10 cellular contexts compared by ENCODE assay signal in the genomic region with DNA sequence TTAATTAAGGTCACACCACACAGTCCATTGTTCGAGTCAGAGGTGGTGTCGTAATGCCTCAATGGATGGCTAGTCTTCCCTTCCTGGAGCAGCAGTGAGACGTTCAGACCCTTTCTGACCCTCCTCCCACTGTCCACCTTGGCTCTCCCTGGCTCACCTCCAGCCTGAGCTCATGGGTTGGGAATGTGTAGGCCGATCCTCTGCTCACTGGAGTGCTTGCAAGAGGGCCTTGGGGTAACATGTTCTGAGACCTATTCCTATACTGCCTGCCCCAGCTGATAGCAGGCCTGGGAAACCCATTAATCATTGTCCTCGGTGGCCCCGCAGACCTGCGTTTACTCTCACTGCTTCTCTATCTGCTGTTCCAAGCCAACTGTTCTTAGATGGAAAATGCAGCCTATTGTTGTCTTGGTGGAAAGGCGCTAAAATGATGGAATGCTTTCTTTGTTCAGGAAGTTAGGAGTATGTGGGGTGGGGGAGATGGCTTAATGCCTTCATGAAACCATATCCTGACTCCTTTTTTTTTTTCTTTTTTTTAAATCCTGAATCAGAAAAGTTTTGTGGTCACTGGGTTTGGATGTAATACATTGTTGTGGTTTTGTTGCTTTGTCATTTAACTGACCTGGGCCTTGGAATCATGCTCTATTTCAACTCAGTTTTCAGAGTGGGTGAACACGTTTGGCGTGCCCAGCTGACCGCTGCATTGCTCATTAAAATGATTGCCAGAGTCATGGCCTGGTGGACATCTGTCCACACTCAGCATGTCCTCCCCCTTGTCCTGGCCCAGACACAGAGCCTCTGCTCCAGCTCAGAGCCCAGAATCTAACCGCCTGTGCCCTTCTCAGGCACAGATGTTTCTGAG.
A peak's percentile ranks its signal among the peaks of the same experiment; 100 is the strongest.
DNase-seq lines count a peak whose midpoint lies in the region; ATAC-seq and TF ChIP-seq lines count a peak whose summit lies in the region.
"Had no signal": no experiment of that assay in that cellular context is flagged by ENCODE, and none has a peak within 500 bp of the region (broad histone marks: within the 10 kb centered on the region; RNA-seq: fewer than 3 reads in every experiment).

No MANE protein-coding gene starts in this region.

- H3K36me3 ChIP-seq in ACC112 (ENCODE audit: insufficient read depth, low read length), result no peaks in the 10 kb centered on the region
- no peaks in the 10 kb centered on the region for H3K36me3 ChIP-seq in body of pancreas (replicated peaks in 1 of 2; ENCODE audit: insufficient read depth in 1 of 2, low read depth in 2 of 2)
- no peaks in the 10 kb centered on the region for H3K36me3 ChIP-seq in left lung

- intact Hi-C loops in body of pancreas (cut with DNase I), result no loop called here
- intact Hi-C loops in left lung (cut with DNase I), result no loop called here

- TF ChIP-seq POLR2A in body of pancreas (IDR thresholded peaks at IDR 0.05), result no peak

- TF ChIP-seq CTCF in body of pancreas (IDR thresholded peaks at IDR 0.05) (no peak), left lung (IDR thresholded peaks at IDR 0.05) (no peak)

- peaks cover 48% of the 10 kb centered on the region for H3K4me1 ChIP-seq in ACC112 (ENCODE audit: control insufficient read depth, insufficient read depth, low read length, unreplicated experiment)
- peaks cover 15% of the 10 kb centered on the region for H3K4me1 ChIP-seq in body of pancreas
- peaks cover 17 to 45% of the 10 kb centered on the region in 2 donors for H3K4me1 ChIP-seq in left lung

- H2AFZ ChIP-seq in ACC112 (ENCODE audit: low read length, unreplicated experiment), result no peak overlapping the region

- 59 to 60% methylated on average over 12 of the region's 12 CpGs for WGBS in body of pancreas, 2 donors

- H3K27ac ChIP-seq in ACC112 (ENCODE audit: low read depth, low read length), result peak overlapping the region; percentile 97
- peak overlapping the region in 3 of 4 donors; percentile 10 to 54 (median 42) for H3K27ac ChIP-seq in body of pancreas
- peak overlapping the region; percentile 23 to 51 for H3K27ac ChIP-seq in left lung
- H3K27ac ChIP-seq: KMS-11 had no signal

- DNase-seq in HT-29 (ENCODE audit: low spot score), result peak; percentile 74
- DNase-seq in body of pancreas, result peak in 2 of 4 donors; percentile 51 to 52
- DNase-seq in left lung, result peak in 1 of 2 donors; percentile 75
- DNase-seq in SIG-M5 treated with dmso at 0.1 percent for 504 hours (lab: John Stamatoyannopoulos, UW; ENCODE audit: unreplicated experiment), result no peak
- DNase-seq in GF-D8 (lab: John Stamatoyannopoulos, UW), result no peak
- DNase-seq in stimulated activated naive CD4-positive, alpha-beta T cell (lab: John Stamatoyannopoulos, UW), result no peak
- no peak for DNase-seq in stimulated activated CD4-positive, alpha-beta T cell treated with anti-CD3 and anti-CD28 coated beads, Interleukin-2, amount 100 ng/mL, for 48 hours
- DNase-seq: stimulated activated CD4-positive, alpha-beta T cell treated with anti-CD3 and anti-CD28 coated beads, Interleukin-1b, Interleukin-23, amount 100 ng/mL, for 48 hours had no signal

- H3K79me2 ChIP-seq in ACC112 (ENCODE audit: control insufficient read depth, insufficient read depth, low read length, unreplicated experiment), result peaks cover 15% of the 10 kb centered on the region

- H3K27me3 ChIP-seq in ACC112 (ENCODE audit: insufficient read depth, low read length), result no peaks in the 10 kb centered on the region
- H3K27me3 ChIP-seq in body of pancreas, result no peaks in the 10 kb centered on the region
- H3K27me3 ChIP-seq in left lung, result no peaks in the 10 kb centered on the region

- no peaks in the 10 kb centered on the region for H3K9me3 ChIP-seq in body of pancreas
- no peaks in the 10 kb centered on the region for H3K9me3 ChIP-seq in left lung

- ATAC-seq in body of pancreas, result no peak
- ATAC-seq in left lung, result peak; percentile 40

- peak overlapping the region; percentile 22; the same call in 1 of the 2 replicates for H3K4me3 ChIP-seq in ACC112 (ENCODE audit: low read depth, low read length)
- no peak overlapping the region for H3K4me3 ChIP-seq in body of pancreas
- H3K4me3 ChIP-seq in left lung, result no peak overlapping the region

Comparison
In these comparisons a context has a peak if more than half of its experiments do, and no peak if none do; other contexts are left out.
1. H3K27ac ChIP-seq: peak in every context shown above with its lines; median percentile 97 in ACC112; 42 in body of pancreas; 37 in left lung.